ENCODE assay signal across 12 cellular contexts in genomic region chr4:25792843-25793242, GRCh38.
DNase-seq lines count a peak whose midpoint lies in the region; ATAC-seq lines count a peak whose summit lies in the region.
"Had no signal": no experiment of that assay in that cellular context is flagged by ENCODE, and none has a peak within 500 bp of the region (broad histone marks: within the 10 kb centered on the region; RNA-seq: fewer than 3 reads in every experiment).

No MANE protein-coding gene starts in this region.

- ATAC-seq in activated naive CD8-positive, alpha-beta T cell treated with anti-CD3 and anti-CD28 coated beads, Interleukin-2, amount 10 ng/mL, durations not matched to agents 7 days and 5 days (ENCODE audit: low read depth): no peak
- ATAC-seq in activated naive CD8-positive, alpha-beta T cell treated with anti-CD3 and anti-CD28 coated beads, Interleukin-2, amount 50 U/mL, for 24 hours: no peak

- POLR2A ChIA-PET in activated naive CD8-positive, alpha-beta T cell treated with anti-CD3 and anti-CD28 coated beads, Interleukin-2, amount 10 ng/mL, durations not matched to agents 7 days and 5 days (lab: Charles Lee): no interaction called here

- H3K27ac Mint-ChIP-seq in activated naive CD8-positive, alpha-beta T cell treated with anti-CD3 and anti-CD28 coated beads, Interleukin-2, amount 10 ng/mL, durations not matched to agents 7 days and 5 days: peak overlapping the region; percentile 11
- no peak overlapping the region for H3K27ac Mint-ChIP-seq in activated naive CD8-positive, alpha-beta T cell treated with anti-CD3 and anti-CD28 coated beads, Interleukin-2, amount 50 U/mL, for 24 hours
- H3K27ac Mint-ChIP-seq: CD4-positive, alpha-beta T cell; H9 had no signal

- no peaks in the 10 kb centered on the region for H3K27me3 Mint-ChIP-seq in activated naive CD8-positive, alpha-beta T cell treated with anti-CD3 and anti-CD28 coated beads, Interleukin-2, amount 10 ng/mL, durations not matched to agents 7 days and 5 days
- no peaks in the 10 kb centered on the region for H3K27me3 Mint-ChIP-seq in activated naive CD8-positive, alpha-beta T cell treated with anti-CD3 and anti-CD28 coated beads, Interleukin-2, amount 50 U/mL, for 24 hours
- H3K27me3 Mint-ChIP-seq: B cell; CD4-positive, alpha-beta T cell had no signal

- peaks cover 3% of the 10 kb centered on the region for H3K4me1 Mint-ChIP-seq in activated naive CD8-positive, alpha-beta T cell treated with anti-CD3 and anti-CD28 coated beads, Interleukin-2, amount 10 ng/mL, durations not matched to agents 7 days and 5 days
- H3K4me1 Mint-ChIP-seq in activated naive CD8-positive, alpha-beta T cell treated with anti-CD3 and anti-CD28 coated beads, Interleukin-2, amount 50 U/mL, for 24 hours: no peaks in the 10 kb centered on the region

- in situ Hi-C loops in G401 (cut with HindIII; ENCODE audit: low sequenced_read_pairs): no loop called here

- no peaks in the 10 kb centered on the region for H3K9me3 Mint-ChIP-seq in activated naive CD8-positive, alpha-beta T cell treated with anti-CD3 and anti-CD28 coated beads, Interleukin-2, amount 10 ng/mL, durations not matched to agents 7 days and 5 days
- H3K9me3 Mint-ChIP-seq in activated naive CD8-positive, alpha-beta T cell treated with anti-CD3 and anti-CD28 coated beads, Interleukin-2, amount 50 U/mL, for 24 hours: no peaks in the 10 kb centered on the region
- H3K9me3 Mint-ChIP-seq: CD4-positive, alpha-beta T cell; H9 had no signal

- peaks cover 47% of the 10 kb centered on the region for H3K36me3 Mint-ChIP-seq in activated naive CD8-positive, alpha-beta T cell treated with anti-CD3 and anti-CD28 coated beads, Interleukin-2, amount 10 ng/mL, durations not matched to agents 7 days and 5 days
- H3K36me3 Mint-ChIP-seq in activated naive CD8-positive, alpha-beta T cell treated with anti-CD3 and anti-CD28 coated beads, Interleukin-2, amount 50 U/mL, for 24 hours (ENCODE audit: low read depth): peaks cover 39% of the 10 kb centered on the region

- no peak for DNase-seq in activated naive CD8-positive, alpha-beta T cell treated with anti-CD3 and anti-CD28 coated beads, Interleukin-2, amount 10 ng/mL, durations not matched to agents 7 days and 5 days
- DNase-seq in activated naive CD8-positive, alpha-beta T cell treated with anti-CD3 and anti-CD28 coated beads, Interleukin-2, amount 50 U/mL, for 24 hours: no peak
- peak; percentile 14 for DNase-seq in NCI-H226
- peak; percentile 33 for DNase-seq in iris pigment epithelial cell (ENCODE audit: low read depth)
- no peak for DNase-seq in NCI-H2196 (lab: John Stamatoyannopoulos, UW; ENCODE audit: unreplicated experiment)
- DNase-seq in HK-2 (ENCODE audit: unreplicated experiment): no peak
- DNase-seq in G401 (ENCODE audit: low spot score): no peak
- DNase-seq: CD4-positive, alpha-beta T cell; DMS79; GOT3 had no signal

- H3K4me3 Mint-ChIP-seq in activated naive CD8-positive, alpha-beta T cell treated with anti-CD3 and anti-CD28 coated beads, Interleukin-2, amount 10 ng/mL, durations not matched to agents 7 days and 5 days: no peak overlapping the region
- no peak overlapping the region for H3K4me3 Mint-ChIP-seq in activated naive CD8-positive, alpha-beta T cell treated with anti-CD3 and anti-CD28 coated beads, Interleukin-2, amount 50 U/mL, for 24 hours
- H3K4me3 Mint-ChIP-seq: B cell; CD4-positive, alpha-beta T cell; H9 had no signal

Comparison
In these comparisons a context has a peak if more than half of its experiments do, and no peak if none do; other contexts are left out.
1. DNase-seq: peak in NCI-H226 (single experiment) and iris pigment epithelial cell (single experiment); none in activated naive CD8-positive, alpha-beta T cell treated with anti-CD3 and anti-CD28 coated beads, Interleukin-2, amount 10 ng/mL, durations not matched to agents 7 days and 5 days (single experiment), activated naive CD8-positive, alpha-beta T cell treated with anti-CD3 and anti-CD28 coated beads, Interleukin-2, amount 50 U/mL, for 24 hours (single experiment), NCI-H2196 (single experiment), HK-2 (single experiment) and G401 (single experiment).